ENCODE assay signal across 1 cellular context in genomic region chr13:99298056-99298455, GRCh38.
A peak's percentile ranks its signal among the peaks of the same experiment; 100 is the strongest.
TF ChIP-seq lines count a peak whose summit lies in the region.

No MANE protein-coding gene starts in this region.

TF ChIP-seq in HepG2, 621 proteins besides CTCF, POLR2A, EP300 and RAD21:
- no peak for TF ChIP-seq CEBPG (CRISPR knock-in tag; IDR thresholded peaks at IDR 0.05)
- TF ChIP-seq MAFK (conservative IDR thresholded peaks at IDR 0.05 in 1 of 2, IDR thresholded peaks at IDR 0.05 in 1 of 2; ENCODE audit: low read length in 2 of 2), result peak; percentile 4 to 15; a peak in 1 of 4 replicates
TF ChIP-seq in HepG2: peak in this region for 1.
